Comparison of ENCODE assay signal across 26 cellular contexts in the genomic region with DNA sequence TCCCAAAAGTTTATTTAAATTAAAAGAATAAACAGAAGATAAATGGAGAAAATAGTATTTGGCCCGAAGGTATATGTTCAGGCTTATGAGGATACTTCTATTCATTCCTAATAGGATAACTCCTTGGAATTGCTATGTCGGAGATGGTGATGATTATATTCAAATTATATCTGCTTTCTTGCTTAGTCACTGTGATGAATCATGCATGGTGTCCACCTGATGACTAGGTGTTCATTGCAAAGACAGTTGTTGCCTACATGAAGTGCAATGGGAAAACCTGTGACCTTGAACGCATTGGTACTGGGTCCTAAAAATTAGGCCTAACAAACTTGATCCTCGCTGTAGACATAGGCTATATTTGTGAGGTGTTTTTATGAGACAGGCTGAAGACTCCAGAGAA.
"Had no signal": no experiment of that assay in that cellular context is flagged by ENCODE, and none has a peak within 500 bp of the region (broad histone marks: within the 10 kb centered on the region; RNA-seq: fewer than 3 reads in every experiment).

No MANE protein-coding gene starts in this region.

- H3K4me3 ChIP-seq: heart right ventricle, lung, mucosa of descending colon, neural progenitor cell, right lobe of liver, thoracic aorta, tibial nerve, upper lobe of left lung had no signal

- H3K9ac ChIP-seq: neural progenitor cell, parathyroid adenoma had no signal

- H3K79me2 ChIP-seq: parathyroid adenoma had no signal

- DNase-seq: cortex of kidney; effector memory CD8-positive, alpha-beta T cell; foreskin melanocyte; glutamatergic neuron; heart right ventricle; hypothalamus; immature natural killer cell; islet precursor cell; kidney glomerular epithelial cell; mesenchymal stem cell; mucosa of descending colon; naive thymus-derived CD4-positive, alpha-beta T cell; right lobe of liver; small intestine; stimulated activated CD4-positive, alpha-beta T cell treated with anti-CD3 and anti-CD28 coated beads, Interleukin-15, amount 100 ng/mL, for 24 hours; stimulated activated CD4-positive, alpha-beta T cell treated with anti-CD3 and anti-CD28 coated beads, Interleukin-2, amount 100 ng/mL, for 48 hours; stimulated activated naive B cell treated with anti-CD40 and anti-IgM and Interleukin-4, amounts not matched to agents 10 μg/mL and 1 μg/mL and 100 μg/mL, for 72 hours; upper lobe of left lung had no signal

- H2AFZ ChIP-seq: neural progenitor cell, parathyroid adenoma had no signal

- H3K27me3 ChIP-seq: heart right ventricle, neural progenitor cell, right lobe of liver, tibial nerve, upper lobe of left lung had no signal

- H3K4me1 ChIP-seq: heart right ventricle, neural progenitor cell, parathyroid adenoma, tibial nerve, upper lobe of left lung had no signal

- H3K36me3 ChIP-seq: heart right ventricle, neural progenitor cell, right lobe of liver, thoracic aorta, tibial nerve, upper lobe of left lung had no signal

- H3K4me2 ChIP-seq: neural progenitor cell had no signal

- H3K9me3 ChIP-seq: mucosa of descending colon, right lobe of liver, thoracic aorta, tibial nerve, upper lobe of left lung had no signal

- H3K27ac ChIP-seq: epithelial cell of prostate, heart right ventricle, neural progenitor cell, parathyroid adenoma, right lobe of liver, thoracic aorta, tibial nerve, upper lobe of left lung had no signal

- ATAC-seq: effector memory CD8-positive, alpha-beta T cell; esophagus mucosa; heart right ventricle; left lobe of liver; mucosa of descending colon; naive thymus-derived CD4-positive, alpha-beta T cell; right lobe of liver; stimulated activated naive B cell treated with anti-CD40 and anti-IgM and Interleukin-4, amounts not matched to agents 10 μg/mL and 1 μg/mL and 100 μg/mL, for 72 hours had no signal
